In genomic region chr10:3775671-3776551, GRCh38 we compare ENCODE assay signal across 8 cellular contexts. TPM values are rescaled to one million over a fixed set of nuclear protein-coding genes. Genes with fewer than 3 reads are reported as not detected.
DNase-seq lines count a peak whose midpoint lies in the region; ATAC-seq and TF ChIP-seq lines count a peak whose summit lies in the region.

No MANE protein-coding gene starts in this region.

- peak; percentile 9 for ATAC-seq in SK-N-SH treated with all-trans-retinoic acid at 6 μM for 48 hours
- peak; percentile 15 for ATAC-seq in mucosa of descending colon
- ATAC-seq in aorta (ENCODE audit: low FRiP score): peak; percentile 40

- H3K4me1 ChIP-seq in mucosa of descending colon (ENCODE audit: low read depth) (peaks cover 41% of the 10 kb centered on the region), aorta (ENCODE audit: control insufficient read depth in 1 of 2, insufficient read depth in 2 of 2, low read length in 2 of 2) (peaks cover 0 to 7% of the 10 kb centered on the region in 2 donors)

- H3K9me3 ChIP-seq in mucosa of descending colon (no peaks in the 10 kb centered on the region), aorta (ENCODE audit: control insufficient read depth, low read length) (no peaks in the 10 kb centered on the region)

- DNase-seq in NCI-H510A (lab: John Stamatoyannopoulos, UW) (peak; percentile 42), NCI-H510A treated with DMSO at 0.1 percent for 48 hours (lab: John Stamatoyannopoulos, UW) (no peak), mucosa of descending colon (no peak), aorta (no peak), NCI-H2107 (lab: John Stamatoyannopoulos, UW) (no peak), OCI-M2 (lab: John Stamatoyannopoulos, UW; ENCODE audit: unreplicated experiment) (no peak)
- DNase-seq in effector CD4-positive, alpha-beta T cell: peak; percentile 33

- H3K27ac ChIP-seq in aorta (ENCODE audit: low read depth in 1 of 2, low read length in 2 of 2): peak overlapping the region; percentile 38 to 97

- no peaks in the 10 kb centered on the region for H3K27me3 ChIP-seq in aorta (ENCODE audit: control insufficient read depth in 1 of 2, insufficient read depth in 2 of 2, low read length in 1 of 2)

- H3K4me3 ChIP-seq in mucosa of descending colon (no peak overlapping the region), aorta (ENCODE audit: low read length in 2 of 2) (no peak overlapping the region)

- no peak for TF ChIP-seq CTCF in mucosa of descending colon (IDR thresholded peaks at IDR 0.05)

- 32 to 33% methylated on average over 9 of the region's 9 CpGs for WGBS in aorta, 2 donors

- intact Hi-C loops in mucosa of descending colon (cut with DNase I, micrococcal nuclease): loop anchor here in 1 of 2 donors (10.0 kb wide), 1 partner anchor 531 kb away; no protein-coding TSS in a partner anchor
- intact Hi-C loops in aorta (cut with DNase I): loop anchor here (2.0 to 10.0 kb wide), 6 partner anchors 111 to 543 kb away; no protein-coding TSS in a partner anchor

- H3K36me3 ChIP-seq in mucosa of descending colon (ENCODE audit: low read depth) (peaks cover 6% of the 10 kb centered on the region), aorta (ENCODE audit: control insufficient read depth in 1 of 2, insufficient read depth in 2 of 2, low read length in 1 of 2) (peaks cover 0 to 13% of the 10 kb centered on the region in 2 donors)

TF ChIP-seq in SK-N-SH treated with all-trans-retinoic acid at 6 μM for 48 hours, 23 proteins besides CTCF, POLR2A, EP300 and RAD21:
- no peak; the same call in 1 of the 2 replicates for TF ChIP-seq GLIS3 (CRISPR knock-in tag; IDR thresholded peaks at IDR 0.05)
- TF ChIP-seq CREB5 (CRISPR knock-in tag; IDR thresholded peaks at IDR 0.05; ENCODE audit: low read depth): 0 out of 2 replicates have a peak, but pooled peaks have one; percentile 68
- TF ChIP-seq, protein P1, sequence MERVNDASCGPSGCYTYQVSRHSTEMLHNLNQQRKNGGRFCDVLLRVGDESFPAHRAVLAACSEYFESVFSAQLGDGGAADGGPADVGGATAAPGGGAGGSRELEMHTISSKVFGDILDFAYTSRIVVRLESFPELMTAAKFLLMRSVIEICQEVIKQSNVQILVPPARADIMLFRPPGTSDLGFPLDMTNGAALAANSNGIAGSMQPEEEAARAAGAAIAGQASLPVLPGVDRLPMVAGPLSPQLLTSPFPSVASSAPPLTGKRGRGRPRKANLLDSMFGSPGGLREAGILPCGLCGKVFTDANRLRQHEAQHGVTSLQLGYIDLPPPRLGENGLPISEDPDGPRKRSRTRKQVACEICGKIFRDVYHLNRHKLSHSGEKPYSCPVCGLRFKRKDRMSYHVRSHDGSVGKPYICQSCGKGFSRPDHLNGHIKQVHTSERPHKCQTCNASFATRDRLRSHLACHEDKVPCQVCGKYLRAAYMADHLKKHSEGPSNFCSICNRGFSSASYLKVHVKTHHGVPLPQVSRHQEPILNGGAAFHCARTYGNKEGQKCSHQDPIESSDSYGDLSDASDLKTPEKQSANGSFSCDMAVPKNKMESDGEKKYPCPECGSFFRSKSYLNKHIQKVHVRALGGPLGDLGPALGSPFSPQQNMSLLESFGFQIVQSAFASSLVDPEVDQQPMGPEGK (CRISPR knock-in tag; IDR thresholded peaks at IDR 0.05; ENCODE audit: borderline replicate concordance): no peak; the same call in 1 of the 2 replicates
- TF ChIP-seq ZFP3 (CRISPR knock-in tag; IDR thresholded peaks at IDR 0.05): 0 out of 2 replicates have a peak, but pooled peaks have one; percentile 26
- no peak for TF ChIP-seq ARNTL (CRISPR knock-in tag; IDR thresholded peaks at IDR 0.05; ENCODE audit: borderline replicate concordance, low read depth)
- TF ChIP-seq ZC3H10 (CRISPR knock-in tag; IDR thresholded peaks at IDR 0.05): peak; percentile 46; the same call in 1 of the 2 replicates

RNA-seq across cellular contexts. Expression of gene KLF6, which starts 9.1 kb away (rescaled TPM):
- total RNA-seq in mucosa of descending colon (100 to 1,000 TPM; 270 to 371 (median 331) TPM), aorta (100 to 1,000 TPM; 171 to 384 TPM)
- polyA plus RNA-seq in aorta: 100 to 1,000 TPM in 1 of 2 donors, 10 to 100 TPM in 1; 44.2 to 160 TPM

Comparison
In these comparisons a context has a peak if more than half of its experiments do, and no peak if none do; other contexts are left out.
1. DNase-seq: peak in NCI-H510A (single experiment) and effector CD4-positive, alpha-beta T cell (single experiment); none in NCI-H510A treated with DMSO at 0.1 percent for 48 hours (single experiment), mucosa of descending colon (0 of 3), aorta (0 of 2), NCI-H2107 (single experiment) and OCI-M2 (single experiment).
2. Peak in every context shown above with its lines, with median percentiles within 50 percentile points of each other: ATAC-seq.